In the genomic region with DNA sequence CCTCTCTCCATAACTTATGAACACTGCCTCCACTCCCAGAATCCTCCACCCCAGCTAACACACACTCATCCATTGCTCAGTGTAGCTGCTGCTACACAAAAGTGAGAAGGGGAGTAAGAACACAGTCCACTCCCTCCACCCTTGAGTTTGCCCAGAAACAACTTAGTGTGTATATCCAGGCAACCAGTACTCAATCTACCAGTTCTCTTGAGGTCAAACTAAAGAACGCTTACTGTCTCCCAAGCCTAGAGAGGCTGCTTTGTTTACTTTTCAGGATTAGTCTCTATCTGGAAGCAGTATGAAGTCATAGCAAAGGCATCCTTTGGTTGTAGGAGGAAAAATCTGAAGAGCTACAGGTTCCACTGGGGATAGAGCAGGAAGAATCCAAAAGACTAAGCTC, we compare ENCODE assay signal across 14 cellular contexts.
"Had no signal": no experiment of that assay in that cellular context is flagged by ENCODE, and none has a peak within 500 bp of the region (broad histone marks: within the 10 kb centered on the region; RNA-seq: fewer than 3 reads in every experiment).

No MANE protein-coding gene starts in this region.

- H3K27me3 ChIP-seq: ovary had no signal

- H3K27me3 Mint-ChIP-seq: activated naive CD4-positive, alpha-beta T cell treated with anti-CD3 and anti-CD28 coated beads, Interleukin-2, amount 50 U/mL, for 24 hours; activated T-helper 17 cell treated with anti-CD3 and anti-CD28 coated beads, Interleukin-2, amount 50 U/mL, for 72 hours; stimulated activated naive CD8-positive, alpha-beta T cell treated with anti-CD3 and anti-CD28 coated beads, Interleukin-15, Interleukin-2, amounts not matched to agents 100 ng/mL and 50 ng/mL, for 24 hours; T-helper 17 cell had no signal

- ATAC-seq: activated T-helper 17 cell treated with anti-CD3 and anti-CD28 coated beads, Interleukin-2, amount 50 U/mL, for 72 hours; T-helper 17 cell had no signal

- H3K9me3 ChIP-seq: ovary, thoracic aorta had no signal

- H3K9me3 Mint-ChIP-seq: activated naive CD4-positive, alpha-beta T cell treated with anti-CD3 and anti-CD28 coated beads, Interleukin-2, amount 50 U/mL, for 24 hours; endodermal cell; neural crest cell had no signal

- H3K4me1 Mint-ChIP-seq: activated naive CD4-positive, alpha-beta T cell treated with anti-CD3 and anti-CD28 coated beads, Interleukin-2, amount 50 U/mL, for 24 hours; activated T-helper 17 cell treated with anti-CD3 and anti-CD28 coated beads, Interleukin-2, amount 50 U/mL, for 72 hours; neural crest cell; T-helper 17 cell had no signal

- H3K36me3 Mint-ChIP-seq: activated naive CD4-positive, alpha-beta T cell treated with anti-CD3 and anti-CD28 coated beads, Interleukin-2, amount 50 U/mL, for 24 hours had no signal

- H3K27ac ChIP-seq: ovary, thoracic aorta had no signal

- H3K4me3 ChIP-seq: ovary, thoracic aorta had no signal

- DNase-seq: activated CD4-positive, alpha-beta T cell treated with anti-CD3 and anti-CD28 coated beads, Interleukin-2, amount 50 U/mL, for 1 hour; activated T-cell treated with anti-CD3 and anti-CD28 coated beads for 4 hours; amniotic stem cell; endodermal cell; erythroblast; glutamatergic neuron; ovary; stimulated activated CD4-positive, alpha-beta T cell treated with anti-CD3 and anti-CD28 coated beads, Interleukin-4, amount 100 ng/mL, for 24 hours; T-helper 17 cell had no signal

- H3K4me3 Mint-ChIP-seq: activated naive CD4-positive, alpha-beta T cell treated with anti-CD3 and anti-CD28 coated beads, Interleukin-2, amount 50 U/mL, for 24 hours; activated T-helper 17 cell treated with anti-CD3 and anti-CD28 coated beads, Interleukin-2, amount 50 U/mL, for 72 hours; endodermal cell; neural crest cell; stimulated activated naive CD8-positive, alpha-beta T cell treated with anti-CD3 and anti-CD28 coated beads, Interleukin-15, Interleukin-2, amounts not matched to agents 100 ng/mL and 50 ng/mL, for 24 hours; T-helper 17 cell had no signal

- H3K36me3 ChIP-seq: ovary, thoracic aorta had no signal

- H3K27ac Mint-ChIP-seq: activated naive CD4-positive, alpha-beta T cell treated with anti-CD3 and anti-CD28 coated beads, Interleukin-2, amount 50 U/mL, for 24 hours; activated T-helper 17 cell treated with anti-CD3 and anti-CD28 coated beads, Interleukin-2, amount 50 U/mL, for 72 hours; endodermal cell; stimulated activated naive CD8-positive, alpha-beta T cell treated with anti-CD3 and anti-CD28 coated beads, Interleukin-15, Interleukin-2, amounts not matched to agents 100 ng/mL and 50 ng/mL, for 24 hours; T-helper 17 cell had no signal
